1 cellular context compared by ENCODE assay signal in the genomic region with DNA sequence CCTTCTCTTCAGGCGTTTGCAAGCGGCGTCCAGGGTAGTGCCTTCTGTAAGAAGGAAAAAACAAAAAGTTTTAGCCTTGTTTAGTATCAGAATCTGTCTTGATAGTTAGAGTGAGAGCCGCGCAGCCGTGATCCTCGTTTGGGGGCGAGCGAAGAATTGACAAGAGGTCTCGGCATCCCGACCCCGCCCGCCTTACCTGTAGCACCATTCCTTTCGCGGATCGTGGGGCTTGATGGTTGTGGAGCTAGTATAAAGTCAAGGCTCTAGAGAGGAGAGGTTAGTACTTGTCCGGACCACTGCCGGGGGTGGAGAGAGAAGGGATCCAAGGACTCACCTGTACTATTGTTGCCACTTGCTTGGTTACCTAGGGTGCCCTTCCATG.
TF ChIP-seq lines count a peak whose summit lies in the region.

No MANE protein-coding gene starts in this region.

TF ChIP-seq in A549, 52 proteins besides CTCF, POLR2A, EP300 and RAD21 (continued from another document):
- TF ChIP-seq, protein P1, sequence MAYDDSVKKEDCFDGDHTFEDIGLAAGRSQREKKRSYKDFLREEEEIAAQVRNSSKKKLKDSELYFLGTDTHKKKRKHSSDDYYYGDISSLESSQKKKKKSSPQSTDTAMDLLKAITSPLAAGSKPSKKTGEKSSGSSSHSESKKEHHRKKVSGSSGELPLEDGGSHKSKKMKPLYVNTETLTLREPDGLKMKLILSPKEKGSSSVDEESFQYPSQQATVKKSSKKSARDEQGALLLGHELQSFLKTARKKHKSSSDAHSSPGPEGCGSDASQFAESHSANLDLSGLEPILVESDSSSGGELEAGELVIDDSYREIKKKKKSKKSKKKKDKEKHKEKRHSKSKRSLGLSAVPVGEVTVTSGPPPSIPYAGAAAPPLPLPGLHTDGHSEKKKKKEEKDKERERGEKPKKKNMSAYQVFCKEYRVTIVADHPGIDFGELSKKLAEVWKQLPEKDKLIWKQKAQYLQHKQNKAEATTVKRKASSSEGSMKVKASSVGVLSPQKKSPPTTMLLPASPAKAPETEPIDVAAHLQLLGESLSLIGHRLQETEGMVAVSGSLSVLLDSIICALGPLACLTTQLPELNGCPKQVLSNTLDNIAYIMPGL (CRISPR knock-in tag; IDR thresholded peaks at IDR 0.05; ENCODE audit: borderline replicate concordance), result no peak
- no peak for TF ChIP-seq BHLHE40 (IDR thresholded peaks at IDR 0.05; ENCODE audit: low read depth, low read length)
- no peak for TF ChIP-seq NR3C1 (IDR thresholded peaks at IDR 0.05)
- no peak for TF ChIP-seq CHD2 (IDR thresholded peaks at IDR 0.05; ENCODE audit: low read length, partially characterized antibody)
- no peak for TF ChIP-seq NPAS2 (CRISPR knock-in tag; IDR thresholded peaks at IDR 0.05; ENCODE audit: borderline replicate concordance)
- TF ChIP-seq ZC3H11A (IDR thresholded peaks at IDR 0.05), result no peak
- no peak for TF ChIP-seq CHD4 (IDR thresholded peaks at IDR 0.05; ENCODE audit: borderline replicate concordance)
- TF ChIP-seq RFX5 (IDR thresholded peaks at IDR 0.05), result no peak
- no peak for TF ChIP-seq ZFP36 (IDR thresholded peaks at IDR 0.05; ENCODE audit: borderline replicate concordance, partially characterized antibody)
- TF ChIP-seq HEYL (CRISPR knock-in tag; IDR thresholded peaks at IDR 0.05), result no peak
- no peak for TF ChIP-seq ZSCAN20 (CRISPR knock-in tag; IDR thresholded peaks at IDR 0.05)
TF ChIP-seq in A549: peak in this region for 0.
